ENCODE assay signal across 11 cellular contexts in genomic region chr2:71746946-71747501, GRCh38.
DNase-seq lines count a peak whose midpoint lies in the region; ATAC-seq and TF ChIP-seq lines count a peak whose summit lies in the region.
"Had no signal": no experiment of that assay in that cellular context is flagged by ENCODE, and none has a peak within 500 bp of the region (broad histone marks: within the 10 kb centered on the region; RNA-seq: fewer than 3 reads in every experiment).

No MANE protein-coding gene starts in this region.

- H3K79me1 ChIP-seq in mesenchymal stem cell (replicated peaks; ENCODE audit: low read length, poor library complexity, severe bottlenecking) = no peaks in the 10 kb centered on the region

- no peak overlapping the region for H2AFZ ChIP-seq in mesenchymal stem cell (ENCODE audit: low read depth, low read length)

- TF ChIP-seq CTCF in choroid plexus epithelial cell (conservative IDR thresholded peaks at IDR 0.05; ENCODE audit: low read depth, low read length) = no peak

- H3K4me3 ChIP-seq in choroid plexus epithelial cell (ENCODE audit: low read depth, low read length) (no peak overlapping the region), mesenchymal stem cell (ENCODE audit: insufficient read depth in 1 of 2, low read depth in 1 of 2, low read length in 2 of 2) (no peak overlapping the region)

- no peak overlapping the region for H2BK5ac ChIP-seq in mesenchymal stem cell (ENCODE audit: low read depth, low read length, poor library complexity, severe bottlenecking)

- intact Hi-C loops in Right ventricle myocardium inferior (cut with DNase I) = no loop called here
- intact Hi-C loops in cardiac septum (cut with DNase I) = no loop called here

- no peaks in the 10 kb centered on the region for H3K36me3 ChIP-seq in mesenchymal stem cell (ENCODE audit: control insufficient read depth in 1 of 2, insufficient read depth in 2 of 2, low read depth in 1 of 2, low read length in 2 of 2)

- 26% methylated on average over 10 of the region's 13 CpGs for WGBS in mesenchymal stem cell

- H4K8ac ChIP-seq in mesenchymal stem cell (ENCODE audit: low read length) = peak overlapping the region; percentile 10

- H2BK12ac ChIP-seq in mesenchymal stem cell (ENCODE audit: low read length in 2 of 2) = peak overlapping the region; percentile 80 to 87

- H3K27me3 ChIP-seq in mesenchymal stem cell (ENCODE audit: control insufficient read depth in 1 of 2, insufficient read depth in 1 of 2, low read length in 2 of 2) = peaks cover 0 to 24% of the 10 kb centered on the region in 2 experiments

- no peak overlapping the region for H4K91ac ChIP-seq in mesenchymal stem cell (ENCODE audit: low read length)

- peak overlapping the region; percentile 69 for H2AK5ac ChIP-seq in mesenchymal stem cell (ENCODE audit: low read length, severe bottlenecking)

- H3K4me2 ChIP-seq in mesenchymal stem cell (ENCODE audit: low read length, poor library complexity, severe bottlenecking) = no peak overlapping the region

- H3K18ac ChIP-seq in mesenchymal stem cell (ENCODE audit: low read depth in 1 of 2, low read length in 2 of 2) = peak overlapping the region; percentile 14 to 81

- H3K23ac ChIP-seq in mesenchymal stem cell (ENCODE audit: low read length in 2 of 2) = peak overlapping the region in 1 of 2 experiments; percentile 1

- DNase-seq in Right ventricle myocardium inferior (ENCODE audit: missing footprints) (no peak), cardiac septum (ENCODE audit: low spot score) (no peak), choroid plexus epithelial cell (ENCODE audit: low read depth) (peak; percentile 13), mesenchymal stem cell (peak; percentile 53), NCI-H128 (lab: John Stamatoyannopoulos, UW; ENCODE audit: unreplicated experiment) (no peak)
- DNase-seq in stimulated activated CD4-positive, alpha-beta T cell treated with anti-CD3 and anti-CD28 coated beads, Interleukin-12 subunit alpha, Interleukin-12 subunit beta, amount 100 ng/mL, for 4 hours = no peak
- DNase-seq: activated CD4-positive, alpha-beta T cell treated with anti-CD3 and anti-CD28 coated beads, Interleukin-2, amount 10 ng/mL, durations not matched to agents 7 days and 5 days; kidney glomerular epithelial cell; stimulated activated CD4-positive, alpha-beta T cell treated with anti-CD3 and anti-CD28 coated beads, Interleukin-4, amount 100 ng/mL, for 4 hours had no signal

- peak overlapping the region in 1 of 2 experiments; percentile 3 for H3K4ac ChIP-seq in mesenchymal stem cell (ENCODE audit: low read depth in 1 of 2, low read length in 2 of 2)

- no peak overlapping the region for H3K27ac ChIP-seq in mesenchymal stem cell (ENCODE audit: low read length, poor library complexity, severe bottlenecking)

- no peak overlapping the region for H2BK120ac ChIP-seq in mesenchymal stem cell (ENCODE audit: low read depth, low read length)

- H3K4me1 ChIP-seq in mesenchymal stem cell (ENCODE audit: control insufficient read depth, insufficient read depth, low read depth, low read length) = peaks cover 44% of the 10 kb centered on the region

- H3K9me3 ChIP-seq in mesenchymal stem cell (ENCODE audit: control insufficient read depth, low read length) = peaks cover 13% of the 10 kb centered on the region

- no peak overlapping the region for H2BK15ac ChIP-seq in mesenchymal stem cell (ENCODE audit: low read depth, poor library complexity, severe bottlenecking)

- H3K9ac ChIP-seq in mesenchymal stem cell (ENCODE audit: low read length) = no peak overlapping the region

- ATAC-seq in Right ventricle myocardium inferior (peak; percentile 47), HG03378 (IDR thresholded peaks at IDR 0.05; ENCODE audit: unreplicated experiment) (no peak), GM19397 (IDR thresholded peaks at IDR 0.05; ENCODE audit: unreplicated experiment) (no peak)

- H3K14ac ChIP-seq in mesenchymal stem cell (ENCODE audit: low read length in 2 of 2) = no peak overlapping the region

Comparison
In these comparisons a context has a peak if more than half of its experiments do, and no peak if none do; other contexts are left out.
1. DNase-seq: peak in choroid plexus epithelial cell (single experiment) and mesenchymal stem cell (single experiment); none in Right ventricle myocardium inferior (single experiment), cardiac septum (single experiment), stimulated activated CD4-positive, alpha-beta T cell treated with anti-CD3 and anti-CD28 coated beads, Interleukin-12 subunit alpha, Interleukin-12 subunit beta, amount 100 ng/mL, for 4 hours (single experiment) and NCI-H128 (single experiment).